Comparison of ENCODE assay signal across 8 cellular contexts in genomic region chr11:76783294-76783900, GRCh38. TPM values are rescaled to one million over a fixed set of nuclear protein-coding genes. Genes with fewer than 3 reads are reported as not detected.
DNase-seq lines count a peak whose midpoint lies in the region; ATAC-seq and TF ChIP-seq lines count a peak whose summit lies in the region.

Gene TSKU (plus strand): TSS chr11:76783356. CDS start chr11:76795617, 12,261 bp downstream.

- peak within 1 kb of the TSS; percentile 99 for H3K27ac ChIP-seq in hepatocyte

- H3K79me2 ChIP-seq in hepatocyte, result peaks cover 57% of the 10 kb centered on the region

- H3K4me2 ChIP-seq in hepatocyte, result peak within 1 kb of the TSS; percentile 91

- no peak for DNase-seq in BE2C
- peak; percentile 24 for DNase-seq in HT1080 (ENCODE audit: low read depth)
- no peak for DNase-seq in activated naive CD4-positive, alpha-beta T cell treated with anti-CD3 and anti-CD28 coated beads, Interleukin-2, amount 50 U/mL, for 72 hours (ENCODE audit: low spot score in 2 of 2)
- DNase-seq in hepatocyte (ENCODE audit: low spot score), result no peak
- DNase-seq in skeletal muscle cell (ENCODE audit: low read depth), result no peak
- no peak for DNase-seq in NCI-H2029 (lab: John Stamatoyannopoulos, UW)

- WGBS in hepatocyte (ENCODE audit: low lambda C conversion rate, missing lambda C conversion rate), result 2% methylated on average over 31 of the region's 78 CpGs

- H2AFZ ChIP-seq in hepatocyte, result peak within 1 kb of the TSS; percentile 80

- H3K9me3 ChIP-seq in BE2C, result no peaks in the 10 kb centered on the region
- H3K9me3 ChIP-seq in hepatocyte (ENCODE audit: low read depth), result no peaks in the 10 kb centered on the region

- H4K20me1 ChIP-seq in hepatocyte (ENCODE audit: insufficient read depth, poor library complexity, severe bottlenecking), result peaks cover 35% of the 10 kb centered on the region

- H3K9me2 ChIP-seq in hepatocyte (replicated peaks; ENCODE audit: insufficient read depth), result no peaks in the 10 kb centered on the region

- H3K36me3 Mint-ChIP-seq in activated naive CD4-positive, alpha-beta T cell treated with anti-CD3 and anti-CD28 coated beads, Interleukin-2, amount 50 U/mL, for 72 hours, result peaks cover 6% of the 10 kb centered on the region in 2 donors

- ATAC-seq in activated naive CD4-positive, alpha-beta T cell treated with anti-CD3 and anti-CD28 coated beads, Interleukin-2, amount 50 U/mL, for 72 hours, result peak; percentile 13 to 23
- no peak for ATAC-seq in GM21423 (IDR thresholded peaks at IDR 0.05; ENCODE audit: unreplicated experiment)
- no peak for ATAC-seq in HG02623 (IDR thresholded peaks at IDR 0.05; ENCODE audit: unreplicated experiment)

- peaks cover 24% of the 10 kb centered on the region for H3K4me1 ChIP-seq in BE2C
- H3K4me1 ChIP-seq in hepatocyte (ENCODE audit: insufficient read depth), result peaks cover 49% of the 10 kb centered on the region

- H3K27me3 ChIP-seq in BE2C, result no peaks in the 10 kb centered on the region
- H3K27me3 ChIP-seq in hepatocyte, result no peaks in the 10 kb centered on the region

- TF ChIP-seq CTCF in BE2C (IDR thresholded peaks at IDR 0.05; ENCODE audit: low read depth, low read length) (no peak), hepatocyte (IDR thresholded peaks at IDR 0.05; ENCODE audit: poor library complexity) (no peak)

- peaks cover 1 to 4% of the 10 kb centered on the region in 2 donors for H3K9me3 Mint-ChIP-seq in activated naive CD4-positive, alpha-beta T cell treated with anti-CD3 and anti-CD28 coated beads, Interleukin-2, amount 50 U/mL, for 72 hours

- peak within 1 kb of the TSS in 1 of 2 donors; percentile 66 for H3K27ac Mint-ChIP-seq in activated naive CD4-positive, alpha-beta T cell treated with anti-CD3 and anti-CD28 coated beads, Interleukin-2, amount 50 U/mL, for 72 hours

- H3K4me3 ChIP-seq in BE2C (ENCODE audit: low read depth, low read length) (peak within 1 kb of the TSS; percentile 92), hepatocyte (peak within 1 kb of the TSS; percentile 99), skeletal muscle cell (ENCODE audit: low read depth, low read length) (peak within 1 kb of the TSS; percentile 95)

- H3K36me3 ChIP-seq in BE2C (peaks cover 12% of the 10 kb centered on the region), hepatocyte (replicated peaks; ENCODE audit: insufficient read depth, low read depth) (no peaks in the 10 kb centered on the region)

RNA-seq across cellular contexts. Expression of gene TSKU, which starts in this region (rescaled TPM):
- 20.1 TPM for polyA plus RNA-seq in BE2C (2012; ENCODE audit: insufficient read depth, insufficient read length, low read depth)
- total RNA-seq in HT1080 (2014; rRNA removed; shearing (Covaris generic)), result 21.9 and 33.8 TPM in 2 replicates
- polyA plus RNA-seq in HT1080 (2015; cell fraction: cytosol; rRNA removed), result 44.3 and 51.3 TPM in 2 replicates
- polyA plus RNA-seq in HT1080 (2015; cell fraction: nucleus; rRNA removed), result 18.9 and 24.0 TPM in 2 replicates
- 10 to 100 TPM in 1 of 2 donors, not detected in 1; 17.3 TPM for total RNA-seq in activated naive CD4-positive, alpha-beta T cell treated with anti-CD3 and anti-CD28 coated beads, Interleukin-2, amount 50 U/mL, for 72 hours
- 61.9 and 62.9 TPM in 2 replicates for total RNA-seq in hepatocyte
- 73.7 and 81.9 TPM in 2 replicates for polyA plus RNA-seq in hepatocyte

Comparison
In these comparisons a context has a peak if more than half of its experiments do, and no peak if none do; other contexts are left out.
1. ATAC-seq: peak in activated naive CD4-positive, alpha-beta T cell treated with anti-CD3 and anti-CD28 coated beads, Interleukin-2, amount 50 U/mL, for 72 hours (2 of 2); none in GM21423 (single experiment) and HG02623 (single experiment).
2. Peak in every context shown above with its lines, with median percentiles within 50 percentile points of each other: H3K4me3 ChIP-seq.